In genomic region chr2:232013701-232014353, GRCh38 we compare ENCODE assay signal across 12 cellular contexts.
A peak's percentile ranks its signal among the peaks of the same experiment; 100 is the strongest.
DNase-seq lines count a peak whose midpoint lies in the region; ATAC-seq lines count a peak whose summit lies in the region.
"Had no signal": no experiment of that assay in that cellular context is flagged by ENCODE, and none has a peak within 500 bp of the region (broad histone marks: within the 10 kb centered on the region; RNA-seq: fewer than 3 reads in every experiment).

No MANE protein-coding gene starts in this region.

- peak; percentile 64 for DNase-seq in SIG-M5 treated with dmso at 0.1 percent for 504 hours (lab: John Stamatoyannopoulos, UW; ENCODE audit: unreplicated experiment)
- DNase-seq in SIG-M5 (lab: John Stamatoyannopoulos, UW) = no peak
- DNase-seq in NCI-H2029 (lab: John Stamatoyannopoulos, UW) = peak; percentile 33
- peak; percentile 93 for DNase-seq in astrocyte of the hippocampus (ENCODE audit: low read depth, low spot score)
- DNase-seq in skeletal muscle cell (ENCODE audit: low read depth) = peak; percentile 87
- DNase-seq in islet precursor cell = no peak
- no peak for DNase-seq in NAMALWA (ENCODE audit: low spot score)
- DNase-seq: activated CD4-positive, alpha-beta T cell treated with anti-CD3 and anti-CD28 coated beads, Interleukin-2, amount 10 ng/mL, durations not matched to agents 24 days and 14 days; CD4-positive, CD25-positive, alpha-beta regulatory T cell; dermis blood vessel endothelial cell; midbrain had no signal

- H3K4me3 ChIP-seq in skeletal muscle cell (ENCODE audit: low read depth, low read length) = no peak overlapping the region

- ATAC-seq in HG03354 (IDR thresholded peaks at IDR 0.05; ENCODE audit: poor library complexity, severe bottlenecking, unreplicated experiment) = no peak

Comparison
In these comparisons a context has a peak if more than half of its experiments do, and no peak if none do; other contexts are left out.
1. DNase-seq: peak in SIG-M5 treated with dmso at 0.1 percent for 504 hours (single experiment), NCI-H2029 (single experiment), astrocyte of the hippocampus (single experiment) and skeletal muscle cell (single experiment); none in SIG-M5 (single experiment), islet precursor cell (single experiment) and NAMALWA (single experiment).